In genomic region chr19:40751065-40751923, GRCh38 we compare ENCODE assay signal across 8 cellular contexts. TPM values are rescaled to one million over a fixed set of nuclear protein-coding genes. Genes with fewer than 3 reads are reported as not detected.
DNase-seq lines count a peak whose midpoint lies in the region; ATAC-seq lines count a peak whose summit lies in the region.

SNRPA (plus strand) TSS chr19:40751203; CDS start chr19:40751409, 206 bp downstream.

- in situ Hi-C loops in endometrial microvascular endothelial cells (cut with HindIII; ENCODE audit: inconsistent ontology term, low pct_unique_long_range_greater_than_20kb, low sequenced_read_pairs) = no loop called here

- no peaks in the 10 kb centered on the region for H3K27me3 ChIP-seq in NT2/D1 (ENCODE audit: insufficient read depth, insufficient read length)

- H3K36me3 ChIP-seq in NT2/D1 (ENCODE audit: insufficient read depth, insufficient read length, low read length) = peaks cover 36% of the 10 kb centered on the region

- peaks cover 13% of the 10 kb centered on the region for H3K4me1 ChIP-seq in NT2/D1 (ENCODE audit: insufficient read depth, insufficient read length)

- DNase-seq in COLO829 (ENCODE audit: low spot score) (peak; percentile 96), HUDEP-2 (lab: John Stamatoyannopoulos, UW; ENCODE audit: unreplicated experiment in 76 of 76) (peak in 74 of 76 experiments; percentile 60 to 100 (median 98)), NT2/D1 (ENCODE audit: low read depth, low spot score) (peak; percentile 95), mesenteric fat pad (ENCODE audit: low spot score) (peak; percentile 97)
- peak; percentile 90 for DNase-seq in activated CD8-positive, alpha-beta memory T cell treated with anti-CD3 and anti-CD28 coated beads, Interleukin-2, amount 50 U/mL, for 1 hour (ENCODE audit: extremely low read depth)
- DNase-seq in stimulated activated CD8-positive, alpha-beta memory T cell treated with anti-CD3 and anti-CD28 coated beads, Interleukin-15, amount 100 ng/mL, for 4 hours (ENCODE audit: low read depth in 2 of 2) = peak; percentile 92 to 94

- ATAC-seq in GM21381 (IDR thresholded peaks at IDR 0.05; ENCODE audit: unreplicated experiment) = peak; percentile 55

- peak within 1 kb of the TSS; percentile 99 for H3K9ac ChIP-seq in NT2/D1 (ENCODE audit: insufficient read length, low read depth)

- H3K9me3 ChIP-seq in NT2/D1 (ENCODE audit: insufficient read depth, low read length) = no peaks in the 10 kb centered on the region

- peak within 1 kb of the TSS; percentile 75 for H3K4me3 ChIP-seq in NT2/D1 (ENCODE audit: insufficient read length, low read depth)

RNA-seq across cellular contexts. Expression of gene SNRPA, which starts in this region (rescaled TPM):
- total RNA-seq in endometrial microvascular endothelial cells (ENCODE audit: inconsistent ontology term) = 80.3 TPM
- total RNA-seq in mesenteric fat pad = 41.3 TPM

Comparison
In these comparisons a context has a peak if more than half of its experiments do, and no peak if none do; other contexts are left out.
1. Peak in every context shown above with its lines: DNase-seq, ATAC-seq and H3K4me3 ChIP-seq.